8 cellular contexts compared by ENCODE assay signal in genomic region chr15:73927003-73927475, GRCh38. TPM values are rescaled to one million over a fixed set of nuclear protein-coding genes. Genes with fewer than 3 reads are reported as not detected.
DNase-seq lines count a peak whose midpoint lies in the region; ATAC-seq and TF ChIP-seq lines count a peak whose summit lies in the region.

No MANE protein-coding gene starts in this region.

- 1 to 2% methylated on average over 59 to 65 of the region's 65 CpGs for WGBS in heart right ventricle, 2 donors
- 0 to 2% (median 1%) methylated on average over 32 to 65 of the region's 65 CpGs for WGBS in psoas muscle, 3 donors

- peak overlapping the region; percentile 51 to 77 (median 66) for H3K4me3 ChIP-seq in heart right ventricle
- peak overlapping the region; percentile 66 for H3K4me3 ChIP-seq in psoas muscle

- peaks cover 36 to 99% (median 73%) of the 10 kb centered on the region in 9 donors for H3K4me1 ChIP-seq in heart right ventricle
- H3K4me1 ChIP-seq in psoas muscle, result peaks cover 38% of the 10 kb centered on the region

- H3K9me3 ChIP-seq in heart right ventricle (no peaks in the 10 kb centered on the region), psoas muscle (no peaks in the 10 kb centered on the region)

- intact Hi-C loops in heart right ventricle (cut with DNase I) (loop anchor here in 2 of 10 donors (10.0 kb wide), 2 partner anchors 122 to 362 kb away; no protein-coding TSS in a partner anchor), psoas muscle (cut with DNase I) (no loop called here)

- H3K27ac ChIP-seq in heart right ventricle (peak overlapping the region; percentile 80 to 95 (median 92)), psoas muscle (peak overlapping the region; percentile 68)

- H3K36me3 ChIP-seq in heart right ventricle (no peaks in the 10 kb centered on the region), psoas muscle (ENCODE audit: insufficient read depth in 1 of 2, low read depth in 1 of 2) (no peaks in the 10 kb centered on the region)

- no peak for TF ChIP-seq CTCF in heart right ventricle (IDR thresholded peaks at IDR 0.05)
- TF ChIP-seq CTCF in psoas muscle (IDR thresholded peaks at IDR 0.05), result no peak

- peak; percentile 65 for DNase-seq in ELR (ENCODE audit: low read depth)
- peak; percentile 24 for DNase-seq in NCI-H526 treated with DMSO at 0.1 percent for 48 hours (lab: John Stamatoyannopoulos, UW)
- peak; percentile 29 for DNase-seq in activated gamma-delta T cell (lab: John Stamatoyannopoulos, UW)
- peak; percentile 56 to 74 for DNase-seq in heart right ventricle
- DNase-seq in psoas muscle, result peak; percentile 60 to 77
- DNase-seq in mesenteric fat pad (ENCODE audit: low spot score), result no peak

- H3K27me3 ChIP-seq in heart right ventricle (peaks cover 0 to 33% (median 3%) of the 10 kb centered on the region in 7 donors), psoas muscle (ENCODE audit: insufficient read depth in 3 of 3, low read length in 2 of 3) (peaks cover 0 to 18% (median 10%) of the 10 kb centered on the region in 3 donors)

- ATAC-seq in heart right ventricle (peak in 4 of 8 donors; percentile 15 to 31 (median 24)), psoas muscle (peak; percentile 11 to 41 (median 20)), GM21576 (IDR thresholded peaks at IDR 0.05; ENCODE audit: unreplicated experiment) (no peak), GM18502 (IDR thresholded peaks at IDR 0.05; ENCODE audit: poor library complexity, unreplicated experiment) (no peak)

RNA-seq across cellular contexts. Expression of gene LOXL1, which starts 0.8 kb away (rescaled TPM):
- 10 to 100 TPM; 11.2 to 60.2 (median 26.3) TPM for total RNA-seq in heart right ventricle
- 10 to 100 TPM; 41.4 to 66.6 TPM for polyA plus RNA-seq in heart right ventricle
- 1 to 10 TPM; 5.1 to 8.7 (median 6.3) TPM for total RNA-seq in psoas muscle
- polyA plus RNA-seq in psoas muscle, result 1 to 10 TPM; 1.6 to 5.1 (median 4.3) TPM
- total RNA-seq in mesenteric fat pad, result 14.0 TPM

RNA-seq across cellular contexts. Expression of gene TBC1D21, which starts 53.7 kb away (rescaled TPM):
- not detected for total RNA-seq in heart right ventricle
- polyA plus RNA-seq in heart right ventricle, result not detected
- total RNA-seq in psoas muscle, result not detected
- polyA plus RNA-seq in psoas muscle, result not detected
- total RNA-seq in mesenteric fat pad, result not detected

Comparison
In these comparisons a context has a peak if more than half of its experiments do, and no peak if none do; other contexts are left out.
1. ATAC-seq: peak in psoas muscle (4 of 4); none in GM21576 (single experiment) and GM18502 (single experiment).